9 cellular contexts compared by ENCODE assay signal in the genomic region with DNA sequence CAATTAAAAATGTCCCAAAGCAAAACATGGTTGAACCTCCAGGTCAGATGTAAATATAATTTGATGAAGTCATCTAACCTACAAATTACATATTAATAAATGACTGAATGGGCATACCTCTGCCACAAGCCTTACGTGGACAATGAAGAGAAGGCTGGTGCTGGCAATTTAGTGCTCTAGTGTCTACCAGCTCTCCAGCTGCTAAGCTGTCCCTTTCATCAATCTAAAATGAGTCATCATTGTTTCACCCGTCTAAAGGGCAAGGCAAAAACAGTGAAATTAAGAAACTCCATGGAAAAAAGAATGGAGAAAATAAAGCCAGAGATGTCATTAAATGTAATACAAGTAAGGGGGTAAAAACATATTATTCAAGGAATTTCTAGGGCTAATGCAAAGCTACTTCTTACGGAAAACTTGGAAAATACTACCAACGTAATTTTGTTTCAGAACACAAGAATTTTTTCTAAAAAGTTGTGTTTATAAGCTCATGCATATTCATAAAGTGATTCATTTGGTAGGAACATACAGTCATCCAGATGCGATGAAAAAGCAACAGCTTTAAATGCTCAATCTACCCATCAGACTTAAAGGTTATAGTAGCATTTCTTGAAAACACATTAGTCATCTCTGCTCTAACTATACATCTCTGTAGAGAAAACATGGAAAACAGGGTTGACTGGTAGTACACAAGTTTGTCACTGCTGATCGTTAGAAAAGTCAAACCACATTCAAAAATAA.
A peak's percentile ranks its signal among the peaks of the same experiment; 100 is the strongest.
DNase-seq lines count a peak whose midpoint lies in the region; ATAC-seq and TF ChIP-seq lines count a peak whose summit lies in the region.
"Had no signal": no experiment of that assay in that cellular context is flagged by ENCODE, and none has a peak within 500 bp of the region (broad histone marks: within the 10 kb centered on the region; RNA-seq: fewer than 3 reads in every experiment).

No MANE protein-coding gene starts in this region.

- CTCF ChIA-PET in A673 (lab: Charles Lee): no interaction called here

- H3K4me1 Mint-ChIP-seq in activated T-helper 1 cell treated with anti-CD3 and anti-CD28 coated beads, Interleukin-12 subunit alpha, Interleukin-12 subunit beta, Interleukin-2, Interleukin-4 antibody, amounts not matched to agents 30 ng/mL and 10 ng/mL and 1 ng/mL, durations not matched to agents 14 hours and 24 hours and 36 hours (ENCODE audit: low read depth): peaks cover 63% of the 10 kb centered on the region
- peaks cover 12% of the 10 kb centered on the region for H3K4me1 Mint-ChIP-seq in endodermal cell

- POLR2A ChIA-PET in A673 (lab: Charles Lee; ENCODE audit: low non-redundant PET): no interaction called here

- H3K27me3 ChIP-seq in A673 (replicated peaks; ENCODE audit: insufficient read depth, low read depth, low read length, poor library complexity) (no peaks in the 10 kb centered on the region), endodermal cell (ENCODE audit: control insufficient read depth, insufficient read depth, low read length, poor library complexity, severe bottlenecking) (no peaks in the 10 kb centered on the region)
- H3K27me3 ChIP-seq: neutrophil had no signal

- H3K27ac ChIP-seq in A673 (ENCODE audit: low read depth, low read length, poor library complexity, severe bottlenecking) (peak overlapping the region; percentile 2), endodermal cell (ENCODE audit: low read depth, low read length) (no peak overlapping the region)
- H3K27ac ChIP-seq: neutrophil had no signal

- DNase-seq in A673 (ENCODE audit: low spot score) (peak; percentile 80), HCEC 1CT (peak; percentile 95), iris pigment epithelial cell (ENCODE audit: low read depth) (peak; percentile 91), endodermal cell (no peak)
- no peak for DNase-seq in activated T-helper 1 cell treated with anti-CD3 and anti-CD28 coated beads, Interleukin-12 subunit alpha, Interleukin-12 subunit beta, Interleukin-2, Interleukin-4 antibody, amounts not matched to agents 30 ng/mL and 10 ng/mL and 1 ng/mL, durations not matched to agents 14 hours and 24 hours and 36 hours (ENCODE audit: low spot score)

- peak overlapping the region; percentile 38 for H3K4me3 Mint-ChIP-seq in activated T-helper 1 cell treated with anti-CD3 and anti-CD28 coated beads, Interleukin-12 subunit alpha, Interleukin-12 subunit beta, Interleukin-2, Interleukin-4 antibody, amounts not matched to agents 30 ng/mL and 10 ng/mL and 1 ng/mL, durations not matched to agents 14 hours and 24 hours and 36 hours
- H3K4me3 Mint-ChIP-seq in endodermal cell: no peak overlapping the region

- 86 to 91% methylated on average over 3 to 6 of the region's 6 CpGs for WGBS in endodermal cell (ENCODE audit: insufficient coverage in 1 of 2, insufficient read length in 1 of 2), 2 experiments

- no peaks in the 10 kb centered on the region for H3K9me3 ChIP-seq in A673 (ENCODE audit: low read depth, low read length, poor library complexity, severe bottlenecking)
- H3K9me3 ChIP-seq in endodermal cell (ENCODE audit: control insufficient read depth, low read length): no peaks in the 10 kb centered on the region
- H3K9me3 ChIP-seq: neutrophil had no signal

- H3K27ac Mint-ChIP-seq in activated T-helper 1 cell treated with anti-CD3 and anti-CD28 coated beads, Interleukin-12 subunit alpha, Interleukin-12 subunit beta, Interleukin-2, Interleukin-4 antibody, amounts not matched to agents 30 ng/mL and 10 ng/mL and 1 ng/mL, durations not matched to agents 14 hours and 24 hours and 36 hours: peak overlapping the region; percentile 90
- no peak overlapping the region for H3K27ac Mint-ChIP-seq in endodermal cell

- H3K36me3 ChIP-seq in A673 (ENCODE audit: insufficient read depth, low read length, poor library complexity, severe bottlenecking) (no peaks in the 10 kb centered on the region), endodermal cell (ENCODE audit: control insufficient read depth, insufficient read depth, low read length) (no peaks in the 10 kb centered on the region)
- H3K36me3 ChIP-seq: neutrophil had no signal

- H3K9ac ChIP-seq in endodermal cell (ENCODE audit: extremely low read depth, low read length, poor library complexity, severe bottlenecking): no peak overlapping the region

- TF ChIP-seq CTCF in A673 (conservative IDR thresholded peaks at IDR 0.05; ENCODE audit: low read depth, low read length) (no peak), endodermal cell (conservative IDR thresholded peaks at IDR 0.05) (no peak)

- intact Hi-C loops in A673 (cut with micrococcal nuclease; ENCODE audit: unreplicated experiment): no loop called here
- intact Hi-C loops in activated T-helper 1 cell treated with anti-CD3 and anti-CD28 coated beads, Interleukin-12 subunit alpha, Interleukin-12 subunit beta, Interleukin-2, Interleukin-4 antibody, amounts not matched to agents 30 ng/mL and 10 ng/mL and 1 ng/mL, durations not matched to agents 14 hours and 24 hours and 36 hours (cut with micrococcal nuclease): loop anchor here (1.0 to 5.0 kb wide), 10 partner anchors 13 to 239 kb away; a partner anchor contains a TSS

- no peaks in the 10 kb centered on the region for H3K9me3 Mint-ChIP-seq in activated T-helper 1 cell treated with anti-CD3 and anti-CD28 coated beads, Interleukin-12 subunit alpha, Interleukin-12 subunit beta, Interleukin-2, Interleukin-4 antibody, amounts not matched to agents 30 ng/mL and 10 ng/mL and 1 ng/mL, durations not matched to agents 14 hours and 24 hours and 36 hours
- no peaks in the 10 kb centered on the region for H3K9me3 Mint-ChIP-seq in endodermal cell

- H3K36me3 Mint-ChIP-seq in activated T-helper 1 cell treated with anti-CD3 and anti-CD28 coated beads, Interleukin-12 subunit alpha, Interleukin-12 subunit beta, Interleukin-2, Interleukin-4 antibody, amounts not matched to agents 30 ng/mL and 10 ng/mL and 1 ng/mL, durations not matched to agents 14 hours and 24 hours and 36 hours (ENCODE audit: low read depth): peaks cover 9% of the 10 kb centered on the region
- H3K36me3 Mint-ChIP-seq in endodermal cell (ENCODE audit: low read depth): no peaks in the 10 kb centered on the region

- BruUV-seq in A673 (replicated peaks; lab: Mats Ljungman, UMichigan): no TSS peak

- no peak overlapping the region for H3K4me3 ChIP-seq in A673 (ENCODE audit: low read depth, low read length, poor library complexity, severe bottlenecking)
- H3K4me3 ChIP-seq in endodermal cell (ENCODE audit: low read length): no peak overlapping the region

- ATAC-seq in HG02884 (IDR thresholded peaks at IDR 0.05; ENCODE audit: unreplicated experiment): no peak
- ATAC-seq in GM18520 (IDR thresholded peaks at IDR 0.05; ENCODE audit: unreplicated experiment): no peak
- ATAC-seq in HG03135 (IDR thresholded peaks at IDR 0.05; ENCODE audit: unreplicated experiment): no peak

- peaks cover 81% of the 10 kb centered on the region for H3K4me1 ChIP-seq in A673 (ENCODE audit: insufficient read depth, low read length, poor library complexity, severe bottlenecking)
- H3K4me1 ChIP-seq in endodermal cell (ENCODE audit: control insufficient read depth, insufficient read depth, low read length): peaks cover 2% of the 10 kb centered on the region

- H3K27me3 Mint-ChIP-seq in activated T-helper 1 cell treated with anti-CD3 and anti-CD28 coated beads, Interleukin-12 subunit alpha, Interleukin-12 subunit beta, Interleukin-2, Interleukin-4 antibody, amounts not matched to agents 30 ng/mL and 10 ng/mL and 1 ng/mL, durations not matched to agents 14 hours and 24 hours and 36 hours (ENCODE audit: insufficient read depth): no peaks in the 10 kb centered on the region
- no peaks in the 10 kb centered on the region for H3K27me3 Mint-ChIP-seq in endodermal cell (ENCODE audit: insufficient read depth)

Comparison
In these comparisons a context has a peak if more than half of its experiments do, and no peak if none do; other contexts are left out.
1. DNase-seq: peak in A673 (single experiment), HCEC 1CT (single experiment) and iris pigment epithelial cell (single experiment); none in activated T-helper 1 cell treated with anti-CD3 and anti-CD28 coated beads, Interleukin-12 subunit alpha, Interleukin-12 subunit beta, Interleukin-2, Interleukin-4 antibody, amounts not matched to agents 30 ng/mL and 10 ng/mL and 1 ng/mL, durations not matched to agents 14 hours and 24 hours and 36 hours (single experiment) and endodermal cell (single experiment).